In genomic region chr1:228149341-228150020, GRCh38 we compare ENCODE assay signal across 1 cellular context.
TF ChIP-seq lines count a peak whose summit lies in the region.

GJC2 (plus strand) TSS chr1:228149930; CDS start chr1:228157759, 7,829 bp downstream.

TF ChIP-seq in K562, 482 proteins besides CTCF, POLR2A, EP300 and RAD21 (continued from another document and continues in another):
- peak; percentile 29; the same call in 1 of the 2 replicates for TF ChIP-seq ZNF592 (IDR thresholded peaks at IDR 0.05)
- TF ChIP-seq POLR2B (IDR thresholded peaks at IDR 0.05; ENCODE audit: low read depth, partially characterized antibody) = no peak
- no peak for TF ChIP-seq GMEB1 (CRISPR knock-in tag; IDR thresholded peaks at IDR 0.05)
- no peak for TF ChIP-seq PHB (CRISPR knock-in tag; IDR thresholded peaks at IDR 0.05)
- no peak for TF ChIP-seq SNRNP70 (optimal IDR thresholded peaks at IDR 0.05; ENCODE audit: low read depth, low read length)
- no peak for TF ChIP-seq ETV6 (IDR thresholded peaks at IDR 0.05; ENCODE audit: borderline replicate concordance in 1 of 2, low read depth in 2 of 2, low read length in 1 of 2)
- TF ChIP-seq ETV6 (CRISPR knock-in tag; IDR thresholded peaks at IDR 0.05; ENCODE audit: borderline replicate concordance) = no peak
- peak; percentile 79; the same call in 1 of the 2 replicates for TF ChIP-seq ZBTB7A (IDR thresholded peaks at IDR 0.05; ENCODE audit: borderline replicate concordance, control insufficient read depth, low read depth, low read length)
- 0 out of 2 replicates have a peak, but pooled peaks have one; percentile 12 for TF ChIP-seq NFIC (IDR thresholded peaks at IDR 0.05)
- TF ChIP-seq ZBTB33 (CRISPR knock-in tag; IDR thresholded peaks at IDR 0.05) = 0 out of 2 replicates have a peak, but pooled peaks have one; percentile 17
- TF ChIP-seq VEZF1 (CRISPR knock-in tag; IDR thresholded peaks at IDR 0.05) = peak; percentile 77
- no peak for TF ChIP-seq ZNF407 (IDR thresholded peaks at IDR 0.05; ENCODE audit: low read depth)
- no peak for TF ChIP-seq ELF2 (CRISPR knock-in tag; IDR thresholded peaks at IDR 0.05)
- peak; percentile 18 for TF ChIP-seq POLR2G (IDR thresholded peaks at IDR 0.05; ENCODE audit: low read depth, low read length)
- TF ChIP-seq RBFOX2 (IDR thresholded peaks at IDR 0.05; ENCODE audit: low read depth, low read length) = peak; percentile 54
- peak; percentile 37 for TF ChIP-seq FIP1L1 (IDR thresholded peaks at IDR 0.05; ENCODE audit: low read depth, low read length, poor library complexity, severe bottlenecking)
- no peak for TF ChIP-seq HDGF (IDR thresholded peaks at IDR 0.05)
- peak; percentile 46; the same call in 1 of the 2 replicates for TF ChIP-seq ETS1 (conservative IDR thresholded peaks at IDR 0.05; ENCODE audit: control insufficient read depth, low read depth, low read length)
- no peak for TF ChIP-seq MCM5 (IDR thresholded peaks at IDR 0.05; ENCODE audit: low read depth)
- TF ChIP-seq REST (CRISPR knock-in tag; IDR thresholded peaks at IDR 0.05; ENCODE audit: low read depth) = 0 out of 2 replicates have a peak, but pooled peaks have one; percentile 53
- TF ChIP-seq E2F5 (CRISPR knock-in tag; IDR thresholded peaks at IDR 0.05) = no peak
- TF ChIP-seq ELF4 (CRISPR knock-in tag; IDR thresholded peaks at IDR 0.05) = no peak
- no peak for TF ChIP-seq ZHX1 (conservative IDR thresholded peaks at IDR 0.05; ENCODE audit: low read length)
